In genomic region chr2:241373449-241373848, GRCh38 we compare ENCODE assay signal across 22 cellular contexts. TPM values are rescaled to one million over a fixed set of nuclear protein-coding genes. Genes with fewer than 3 reads are reported as not detected.
A peak's percentile ranks its signal among the peaks of the same experiment; 100 is the strongest.
DNase-seq lines count a peak whose midpoint lies in the region; ATAC-seq and TF ChIP-seq lines count a peak whose summit lies in the region.
"Had no signal": no experiment of that assay in that cellular context is flagged by ENCODE, and none has a peak within 500 bp of the region (broad histone marks: within the 10 kb centered on the region; RNA-seq: fewer than 3 reads in every experiment).

No MANE protein-coding gene starts in this region.

- CTCF ChIA-PET in WTC11 (lab: Charles Lee): interaction anchor here (0.7 to 1.1 kb wide), 3 partner anchors 13 to 225 kb away, joined by 3 to 4 read pairs (median 3); no protein-coding TSS in a partner anchor

- no peak overlapping the region for H3K4me3 ChIP-seq in parathyroid adenoma (ENCODE audit: low read depth, low read length)
- no peak overlapping the region for H3K4me3 ChIP-seq in gastroesophageal sphincter
- H3K4me3 ChIP-seq: sigmoid colon had no signal

- H3K4me3 Mint-ChIP-seq in WTC11: no peak overlapping the region
- H3K4me3 Mint-ChIP-seq: CD4-positive, alpha-beta T cell; dendritic cell treated with granulocyte-macrophage colony-stimulating factor and Interleukin-4, amounts not matched to agents 40 ng/mL and 50 ng/mL, for 4 days; nephron progenitor cell; stimulated activated effector memory CD8-positive, alpha-beta T cell treated with anti-CD3 and anti-CD28 coated beads, Interleukin-12 subunit alpha, Interleukin-12 subunit beta, amount 100 ng/mL, for 72 hours had no signal

- POLR2A ChIA-PET in WTC11 (lab: Charles Lee): no interaction called here

- H3K27me3 Mint-ChIP-seq in WTC11 (ENCODE audit: low read depth): no peaks in the 10 kb centered on the region
- H3K27me3 Mint-ChIP-seq: CD4-positive, alpha-beta T cell; dendritic cell treated with granulocyte-macrophage colony-stimulating factor and Interleukin-4, amounts not matched to agents 40 ng/mL and 50 ng/mL, for 4 days had no signal

- no peak overlapping the region for H3K27ac Mint-ChIP-seq in WTC11
- H3K27ac Mint-ChIP-seq: CD4-positive, alpha-beta T cell; dendritic cell treated with granulocyte-macrophage colony-stimulating factor and Interleukin-4, amounts not matched to agents 40 ng/mL and 50 ng/mL, for 4 days; nephron progenitor cell; stimulated activated effector memory CD8-positive, alpha-beta T cell treated with anti-CD3 and anti-CD28 coated beads, Interleukin-12 subunit alpha, Interleukin-12 subunit beta, amount 100 ng/mL, for 72 hours had no signal

- H3K27ac ChIP-seq in VCaP (peak overlapping the region; percentile 84), parathyroid adenoma (peak overlapping the region; percentile 86), gastroesophageal sphincter (no peak overlapping the region)
- H3K27ac ChIP-seq: sigmoid colon had no signal

- H2AFZ ChIP-seq in parathyroid adenoma: no peak overlapping the region

- no peaks in the 10 kb centered on the region for H3K27me3 ChIP-seq in parathyroid adenoma (ENCODE audit: control insufficient read depth, insufficient read depth, low read length)
- H3K27me3 ChIP-seq in gastroesophageal sphincter: no peaks in the 10 kb centered on the region
- H3K27me3 ChIP-seq: sigmoid colon had no signal

- peaks cover 51% of the 10 kb centered on the region for H3K79me2 ChIP-seq in parathyroid adenoma

- no peak for TF ChIP-seq EP300 in gastroesophageal sphincter (IDR thresholded peaks at IDR 0.05)

- no peak overlapping the region for H3K4me2 ChIP-seq in parathyroid adenoma (ENCODE audit: low read length)

- TF ChIP-seq CTCF in VCaP (conservative IDR thresholded peaks at IDR 0.05): no peak
- no peak for TF ChIP-seq CTCF in parathyroid adenoma (IDR thresholded peaks at IDR 0.05)
- no peak for TF ChIP-seq CTCF in gastroesophageal sphincter (IDR thresholded peaks at IDR 0.05)
- no peak for TF ChIP-seq CTCF in WTC11 (IDR thresholded peaks at IDR 0.05)

- no peaks in the 10 kb centered on the region for H3K9me3 Mint-ChIP-seq in WTC11
- H3K9me3 Mint-ChIP-seq: CD4-positive, alpha-beta T cell; dendritic cell treated with granulocyte-macrophage colony-stimulating factor and Interleukin-4, amounts not matched to agents 40 ng/mL and 50 ng/mL, for 4 days; nephron progenitor cell; stimulated activated effector memory CD8-positive, alpha-beta T cell treated with anti-CD3 and anti-CD28 coated beads, Interleukin-12 subunit alpha, Interleukin-12 subunit beta, amount 100 ng/mL, for 72 hours had no signal

- H3K4me1 Mint-ChIP-seq in WTC11: no peaks in the 10 kb centered on the region

- WGBS in gastroesophageal sphincter (ENCODE audit: low coverage in 1 of 2), 2 donors: 80 to 100% methylated on average over 1 of the region's 3 CpGs

- no peaks in the 10 kb centered on the region for H3K36me3 ChIP-seq in parathyroid adenoma (ENCODE audit: control insufficient read depth, insufficient read depth, low read length)
- peaks cover 0 to 38% of the 10 kb centered on the region in 2 donors for H3K36me3 ChIP-seq in gastroesophageal sphincter

- TF ChIP-seq POLR2A in gastroesophageal sphincter (IDR thresholded peaks at IDR 0.05): no peak

- H3K4me1 ChIP-seq in parathyroid adenoma: peaks cover 40% of the 10 kb centered on the region
- H3K4me1 ChIP-seq in gastroesophageal sphincter: peaks cover 0 to 5% (median under 1%) of the 10 kb centered on the region in 3 donors

- DNase-seq in DMS153 (lab: John Stamatoyannopoulos, UW) (peak; percentile 45), DMS153 treated with DMSO at 0.1 percent for 48 hours (lab: John Stamatoyannopoulos, UW; ENCODE audit: unreplicated experiment) (no peak), NCI-H1694 (lab: John Stamatoyannopoulos, UW) (peak; percentile 51), WTC11 (ENCODE audit: low spot score) (no peak)
- DNase-seq: 8988T; activated CD8-positive, alpha-beta memory T cell treated with anti-CD3 and anti-CD28 coated beads for 24 hours; activated effector memory CD4-positive, alpha-beta T cell treated with Interleukin-2 at 50 U/mL for 16 hours; anterior cingulate cortex; CD4-positive, alpha-beta T cell; hypothalamus; Kasumi-1; NCI-H446 treated with DMSO at 0.1 percent for 48 hours; Right ventricle myocardium superior; sigmoid colon; stimulated activated CD4-positive, alpha-beta T cell treated with anti-CD3 and anti-CD28 coated beads, Interleukin-4, amount 100 ng/mL, for 4 hours had no signal

- ATAC-seq in gastroesophageal sphincter (no peak), HG02798 (IDR thresholded peaks at IDR 0.05; ENCODE audit: poor library complexity, unreplicated experiment) (no peak), WTC11 (no peak)
- ATAC-seq: stimulated activated effector memory CD8-positive, alpha-beta T cell treated with anti-CD3 and anti-CD28 coated beads, Interleukin-12 subunit alpha, Interleukin-12 subunit beta, amount 100 ng/mL, for 72 hours had no signal

- no peaks in the 10 kb centered on the region for H3K9me3 ChIP-seq in parathyroid adenoma (ENCODE audit: control insufficient read depth, low read length)
- H3K9me3 ChIP-seq in gastroesophageal sphincter: no peaks in the 10 kb centered on the region
- H3K9me3 ChIP-seq: sigmoid colon had no signal

- H3K9ac ChIP-seq in parathyroid adenoma: no peak overlapping the region

- peaks cover 15% of the 10 kb centered on the region for H3K36me3 Mint-ChIP-seq in WTC11

TF ChIP-seq in WTC11, 78 proteins besides CTCF, POLR2A, EP300 and RAD21 (continues in another document):
- TF ChIP-seq MAX (CRISPR knock-in tag; IDR thresholded peaks at IDR 0.05) (no peak), NR2C2 (CRISPR knock-in tag; IDR thresholded peaks at IDR 0.05) (no peak), JUN (CRISPR knock-in tag; IDR thresholded peaks at IDR 0.05) (no peak), FOXJ3 (CRISPR knock-in tag; IDR thresholded peaks at IDR 0.05; ENCODE audit: borderline replicate concordance) (no peak), ATF1 (CRISPR knock-in tag; IDR thresholded peaks at IDR 0.05) (no peak), NR1H2 (CRISPR knock-in tag; IDR thresholded peaks at IDR 0.05) (no peak), ZNF281 (CRISPR knock-in tag; IDR thresholded peaks at IDR 0.05) (no peak), MLX (CRISPR knock-in tag; IDR thresholded peaks at IDR 0.05) (no peak), NR3C1 (CRISPR knock-in tag; conservative IDR thresholded peaks at IDR 0.05; ENCODE audit: low read depth) (no peak), SMAD4 (CRISPR knock-in tag; IDR thresholded peaks at IDR 0.05) (no peak), ZNF317 (CRISPR knock-in tag; IDR thresholded peaks at IDR 0.05; ENCODE audit: borderline replicate concordance, low read depth) (no peak), E2F4 (CRISPR knock-in tag; IDR thresholded peaks at IDR 0.05; ENCODE audit: borderline replicate concordance, low read depth) (no peak), MXD4 (CRISPR knock-in tag; IDR thresholded peaks at IDR 0.05; ENCODE audit: borderline replicate concordance) (no peak), ZNF416 (CRISPR knock-in tag; IDR thresholded peaks at IDR 0.05) (no peak)

RNA-seq across cellular contexts. Expression of gene FARP2, which starts 17.4 kb away (rescaled TPM):
- total RNA-seq in gastroesophageal sphincter (10 to 100 TPM; 27.6 to 44.0 (median 35.9) TPM), WTC11 (2021) (28.2 to 37.8 TPM (median 33.6 TPM) in 3 replicates)

RNA-seq across cellular contexts. Expression of gene SEPTIN2, which starts 57.7 kb away (rescaled TPM):
- total RNA-seq in gastroesophageal sphincter (100 to 1,000 TPM; 317 to 360 (median 330) TPM), WTC11 (2021) (347 to 354 TPM (median 353 TPM) in 3 replicates)

RNA-seq across cellular contexts. Expression of gene HDLBP, which starts 58.0 kb away (rescaled TPM):
- total RNA-seq in gastroesophageal sphincter (100 to 1,000 TPM; 279 to 367 (median 295) TPM), WTC11 (2021) (330 to 368 TPM (median 346 TPM) in 3 replicates)

Comparison
In these comparisons a context has a peak if more than half of its experiments do, and no peak if none do; other contexts are left out.
1. DNase-seq: peak in DMS153 (single experiment) and NCI-H1694 (single experiment); none in DMS153 treated with DMSO at 0.1 percent for 48 hours (single experiment) and WTC11 (single experiment).
2. H3K27ac ChIP-seq: peak in VCaP (single experiment) and parathyroid adenoma (single experiment); none in gastroesophageal sphincter (0 of 4).